17 cellular contexts compared by ENCODE assay signal in the genomic region with DNA sequence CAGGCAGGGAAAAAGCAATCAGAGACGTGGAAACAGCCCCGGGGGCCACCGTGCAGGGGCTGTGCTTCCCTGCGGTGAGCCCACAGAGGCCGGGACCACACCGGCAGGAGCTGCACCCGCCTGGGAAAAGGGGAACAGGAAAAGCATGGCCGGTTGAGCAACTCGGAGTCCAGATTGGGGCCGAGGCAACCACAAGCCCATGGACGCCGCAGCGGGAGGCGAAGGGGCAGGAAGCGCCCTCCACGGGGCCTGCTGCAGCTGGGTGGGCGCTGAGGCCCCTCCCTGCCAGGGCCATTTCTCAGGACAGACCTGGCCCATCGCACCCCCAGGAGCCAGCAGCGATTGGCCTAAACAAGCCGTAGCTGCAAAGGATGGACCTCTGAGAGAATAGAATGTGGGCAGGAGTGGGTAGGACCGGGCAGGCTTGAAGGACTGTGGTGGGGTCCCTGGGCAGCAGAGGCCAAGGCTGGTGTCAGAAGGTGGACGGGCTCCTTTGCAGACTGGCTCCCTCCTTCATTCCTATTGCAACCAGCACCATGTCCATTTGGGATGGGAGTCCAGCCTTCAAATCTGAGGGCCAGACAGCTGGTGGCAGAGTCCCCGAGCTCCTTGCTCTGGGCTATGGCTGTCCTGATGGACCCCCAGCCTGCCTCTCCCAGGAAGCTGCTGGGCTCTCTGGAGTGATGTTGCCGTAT. TPM values are rescaled to one million over a fixed set of nuclear protein-coding genes. Genes with fewer than 3 reads are reported as not detected.
DNase-seq lines count a peak whose midpoint lies in the region; TF ChIP-seq lines count a peak whose summit lies in the region.
"Had no signal": no experiment of that assay in that cellular context is flagged by ENCODE, and none has a peak within 500 bp of the region (broad histone marks: within the 10 kb centered on the region; RNA-seq: fewer than 3 reads in every experiment).

No MANE protein-coding gene starts in this region.

- no TSS peak for BruUV-seq in PC-9 (replicated peaks; lab: Mats Ljungman, UMichigan)

- no peaks in the 10 kb centered on the region for H3K9me2 ChIP-seq in PC-9 (ENCODE audit: insufficient read depth)

- peaks cover 11% of the 10 kb centered on the region for H3K36me3 Mint-ChIP-seq in dendritic cell treated with granulocyte-macrophage colony-stimulating factor and Interleukin-4, amounts not matched to agents 40 ng/mL and 50 ng/mL, for 4 days (ENCODE audit: low read depth)
- H3K36me3 Mint-ChIP-seq: brain had no signal

- H3K27ac Mint-ChIP-seq in dendritic cell treated with granulocyte-macrophage colony-stimulating factor and Interleukin-4, amounts not matched to agents 40 ng/mL and 50 ng/mL, for 4 days, result peak overlapping the region; percentile 81
- H3K27ac Mint-ChIP-seq: brain, endodermal cell had no signal

- peaks cover 0 to 7% (median 0%) of the 10 kb centered on the region in 11 experiments; a peak in 8 of 22 replicates for H3K9me3 ChIP-seq in BLaER1 treated with 17β-estradiol and CSF1 and Interleukin-3, amounts not matched to agents 10 nM and 100 nM (replicated peaks in 1 of 11)
- H3K9me3 ChIP-seq in PC-9 (ENCODE audit: insufficient read depth, low read depth), result no peaks in the 10 kb centered on the region
- H3K9me3 ChIP-seq: psoas muscle, SJSA1 had no signal

- H3K9ac ChIP-seq in BLaER1 treated with 17β-estradiol and CSF1 and Interleukin-3, amounts not matched to agents 10 nM and 100 nM, result peak overlapping the region; percentile 70 to 91 (median 85); a peak in 21 of 22 replicates

- no peaks in the 10 kb centered on the region for H4K20me1 ChIP-seq in BLaER1 treated with 17β-estradiol and CSF1 and Interleukin-3, amounts not matched to agents 10 nM and 100 nM
- H4K20me1 ChIP-seq in PC-9 (ENCODE audit: insufficient read depth), result no peaks in the 10 kb centered on the region

- no peaks in the 10 kb centered on the region for H3K27me3 ChIP-seq in BLaER1 treated with 17β-estradiol and CSF1 and Interleukin-3, amounts not matched to agents 10 nM and 100 nM
- H3K27me3 ChIP-seq in PC-9 (ENCODE audit: insufficient read depth, low read depth), result peaks cover 94% of the 10 kb centered on the region
- H3K27me3 ChIP-seq: hepatocyte had no signal

- no peak for TF ChIP-seq POLR2A in erythroblast (IDR thresholded peaks at IDR 0.05; ENCODE audit: low read length)

- TF ChIP-seq CTCF in coronary artery (IDR thresholded peaks at IDR 0.05) (no peak), PC-9 (conservative IDR thresholded peaks at IDR 0.05) (no peak)

- H3K4me1 ChIP-seq in BLaER1 treated with 17β-estradiol and CSF1 and Interleukin-3, amounts not matched to agents 10 nM and 100 nM, result peaks cover 83 to 92% (median 91%) of the 10 kb centered on the region in 10 experiments
- H3K4me1 ChIP-seq in PC-9 (replicated peaks; ENCODE audit: insufficient read depth), result no peaks in the 10 kb centered on the region
- H3K4me1 ChIP-seq: psoas muscle had no signal

- peaks cover 8% of the 10 kb centered on the region for H3K9me3 Mint-ChIP-seq in dendritic cell treated with granulocyte-macrophage colony-stimulating factor and Interleukin-4, amounts not matched to agents 40 ng/mL and 50 ng/mL, for 4 days

- H2AFZ ChIP-seq in PC-9, result no peak overlapping the region
- H2AFZ ChIP-seq: hepatocyte had no signal

- H3K27me3 Mint-ChIP-seq in dendritic cell treated with granulocyte-macrophage colony-stimulating factor and Interleukin-4, amounts not matched to agents 40 ng/mL and 50 ng/mL, for 4 days, result peaks cover 31% of the 10 kb centered on the region

- H3K4me3 ChIP-seq in BLaER1 treated with 17β-estradiol and CSF1 and Interleukin-3, amounts not matched to agents 10 nM and 100 nM, result peak overlapping the region in 7 of 10 experiments; percentile 8 to 63 (median 54); a peak in 11 of 20 replicates
- no peak overlapping the region for H3K4me3 ChIP-seq in coronary artery
- H3K4me3 ChIP-seq in PC-9, result no peak overlapping the region
- H3K4me3 ChIP-seq: hepatocyte, psoas muscle, SJSA1 had no signal

- H3K4me2 ChIP-seq in BLaER1 treated with 17β-estradiol and CSF1 and Interleukin-3, amounts not matched to agents 10 nM and 100 nM, result peak overlapping the region; percentile 87 to 98 (median 93)
- H3K4me2 ChIP-seq in PC-9, result no peak overlapping the region
- H3K4me2 ChIP-seq: hepatocyte had no signal

- peak overlapping the region; percentile 81 to 100 (median 97) for H3K27ac ChIP-seq in BLaER1 treated with 17β-estradiol and CSF1 and Interleukin-3, amounts not matched to agents 10 nM and 100 nM
- no peak overlapping the region for H3K27ac ChIP-seq in coronary artery
- H3K27ac ChIP-seq in PC-9, result no peak overlapping the region
- H3K27ac ChIP-seq: hepatocyte, psoas muscle, SJSA1 had no signal

- POLR2A ChIA-PET in PC-9 (lab: Charles Lee; ENCODE audit: unreplicated experiment), result no interaction called here

- no peaks in the 10 kb centered on the region for H3F3A ChIP-seq in PC-9 (ENCODE audit: insufficient read depth, low read depth)

- H3K4me3 Mint-ChIP-seq in dendritic cell treated with granulocyte-macrophage colony-stimulating factor and Interleukin-4, amounts not matched to agents 40 ng/mL and 50 ng/mL, for 4 days, result peak overlapping the region; percentile 62
- H3K4me3 Mint-ChIP-seq: brain, endodermal cell had no signal

- intact Hi-C loops in dendritic cell treated with granulocyte-macrophage colony-stimulating factor and Interleukin-4, amounts not matched to agents 40 ng/mL and 50 ng/mL, for 4 days (cut with micrococcal nuclease), result no loop called here
- intact Hi-C loops in PC-9 (cut with micrococcal nuclease; ENCODE audit: unreplicated experiment), result no loop called here

- DNase-seq in MV-4-11 (lab: John Stamatoyannopoulos, UW), result peak; percentile 94
- peak; percentile 36 for DNase-seq in midbrain (lab: John Stamatoyannopoulos, UW)
- DNase-seq in coronary artery (ENCODE audit: low spot score), result no peak
- no peak for DNase-seq in erythroblast (lab: John Stamatoyannopoulos, UW)
- no peak for DNase-seq in ureter (ENCODE audit: low spot score)
- DNase-seq in PC-9, result no peak
- DNase-seq: DND-41, endodermal cell, mesenchymal stem cell, NCI-H1436 treated with DMSO at 0.1 percent for 48 hours, NCI-H69 had no signal

- H3K79me2 ChIP-seq in PC-9 (ENCODE audit: low read depth), result no peaks in the 10 kb centered on the region
- H3K79me2 ChIP-seq: hepatocyte had no signal

- H3K36me3 ChIP-seq in BLaER1 treated with 17β-estradiol and CSF1 and Interleukin-3, amounts not matched to agents 10 nM and 100 nM, result 0 out of 22 replicates have a peak, but pooled peaks cover 0 to 7% (median 0%) of the 10 kb centered on the region in 11 experiments
- no peaks in the 10 kb centered on the region for H3K36me3 ChIP-seq in PC-9 (ENCODE audit: low read depth)
- H3K36me3 ChIP-seq: SJSA1 had no signal

- H3K4me1 Mint-ChIP-seq in dendritic cell treated with granulocyte-macrophage colony-stimulating factor and Interleukin-4, amounts not matched to agents 40 ng/mL and 50 ng/mL, for 4 days (ENCODE audit: low read depth), result peaks cover 50% of the 10 kb centered on the region
- H3K4me1 Mint-ChIP-seq: brain, endodermal cell had no signal

- CTCF ChIA-PET in PC-9 (lab: Charles Lee), result no interaction called here

RNA-seq across cellular contexts. Expression of a gene that starts 30.4 kb away (rescaled TPM):
- 485 TPM for total RNA-seq in ureter
- total RNA-seq in PC-9 (2021), result 468 and 545 TPM in 2 replicates

RNA-seq across cellular contexts. Expression of a gene that starts 30.6 kb away (rescaled TPM):
- 34.3 TPM for total RNA-seq in ureter
- 38.2 and 44.0 TPM in 2 replicates for total RNA-seq in PC-9 (2021)

Comparison
In these comparisons a context has a peak if more than half of its experiments do, and no peak if none do; other contexts are left out.
1. H3K27ac ChIP-seq: peak in BLaER1 treated with 17β-estradiol and CSF1 and Interleukin-3, amounts not matched to agents 10 nM and 100 nM (11 of 11); none in coronary artery (0 of 2) and PC-9 (single experiment).
2. H3K4me3 ChIP-seq: peak in BLaER1 treated with 17β-estradiol and CSF1 and Interleukin-3, amounts not matched to agents 10 nM and 100 nM (7 of 10); none in coronary artery (single experiment) and PC-9 (single experiment).
3. DNase-seq: peak in MV-4-11 (single experiment) and midbrain (single experiment); none in coronary artery (single experiment), erythroblast (0 of 2), ureter (single experiment) and PC-9 (0 of 2).